14 cellular contexts compared by ENCODE assay signal in genomic region chr7:34130558-34131285, GRCh38.
"Had no signal": no experiment of that assay in that cellular context is flagged by ENCODE, and none has a peak within 500 bp of the region (broad histone marks: within the 10 kb centered on the region; RNA-seq: fewer than 3 reads in every experiment).

No MANE protein-coding gene starts in this region.

- ATAC-seq: activated CD8-positive, alpha-beta T cell treated with anti-CD3 and anti-CD28 coated beads for 36 hours; activated T-cell treated with anti-CD3 and anti-CD28 coated beads, Interleukin-2, amount 50 U/mL, for 72 hours; esophagus mucosa; left cardiac atrium had no signal

- H3K36me3 ChIP-seq: ascending aorta, ovary, tibial artery had no signal

- H3K4me1 ChIP-seq: ascending aorta, tibial artery had no signal

- H3K9me3 ChIP-seq: ovary had no signal

- H3K4me3 ChIP-seq: ascending aorta, dorsolateral prefrontal cortex, ovary, skin epidermis, tibial artery had no signal

- DNase-seq: activated CD8-positive, alpha-beta memory T cell treated with anti-CD3 and anti-CD28 coated beads, Interleukin-2, amount 50 U/mL, for 4 hours; activated CD8-positive, alpha-beta T cell treated with anti-CD3 and anti-CD28 coated beads for 36 hours; activated gamma-delta T cell treated with Interleukin-2 at 50 U/mL for 16 hours; activated naive CD8-positive, alpha-beta T cell treated with anti-CD3 and anti-CD28 coated beads for 36 hours; activated T-cell treated with anti-CD3 and anti-CD28 coated beads, Interleukin-2, amount 50 U/mL, for 72 hours; dorsolateral prefrontal cortex; glutamatergic neuron; immature natural killer cell; left cardiac atrium; ovary; tibial artery had no signal

- H3K27me3 ChIP-seq: ascending aorta, dorsolateral prefrontal cortex, ovary, tibial artery had no signal

- H3K27ac ChIP-seq: ascending aorta, ovary, skin epidermis, tibial artery had no signal
